ENCODE assay signal across 24 cellular contexts in the genomic region with DNA sequence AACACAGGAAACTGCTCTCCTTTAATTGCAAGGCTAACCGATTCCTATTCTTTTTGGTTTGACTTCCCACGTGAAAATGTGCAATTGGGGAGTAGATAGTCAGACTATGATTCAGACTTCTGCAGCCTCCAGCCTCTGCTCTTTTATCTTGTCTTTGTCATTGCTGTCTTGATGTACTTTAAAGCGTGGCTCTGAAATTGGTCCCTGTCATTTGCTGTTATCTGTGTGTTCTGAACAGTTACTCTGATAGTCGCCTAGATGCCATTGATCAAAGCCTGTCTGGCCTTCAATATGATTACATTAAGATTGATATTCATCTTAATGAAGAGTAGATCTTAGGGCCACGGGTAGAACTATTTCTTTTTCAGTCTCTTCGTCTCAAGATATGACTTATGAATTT.
"Had no signal": no experiment of that assay in that cellular context is flagged by ENCODE, and none has a peak within 500 bp of the region (broad histone marks: within the 10 kb centered on the region; RNA-seq: fewer than 3 reads in every experiment).

No MANE protein-coding gene starts in this region.

- H3K4me1 ChIP-seq: heart right ventricle had no signal

- ATAC-seq: activated T-cell treated with anti-CD3 and anti-CD28 coated beads, Interleukin-2, amount 50 U/mL, for 72 hours; esophagus mucosa; heart right ventricle; T-helper 17 cell; WTC11 had no signal

- H3K4me3 ChIP-seq: heart right ventricle had no signal

- DNase-seq: activated CD4-positive, alpha-beta memory T cell treated with anti-CD3 and anti-CD28 coated beads, Interleukin-2, amount 10 ng/mL, durations not matched to agents 7 days and 5 days; activated CD4-positive, alpha-beta T cell treated with anti-CD3 and anti-CD28 coated beads for 1 hour; activated CD4-positive, alpha-beta T cell treated with anti-CD3 and anti-CD28 coated beads for 4 hours; activated CD4-positive, alpha-beta T cell treated with anti-CD3 and anti-CD28 coated beads, Interleukin-2, amount 10 ng/mL, durations not matched to agents 7 days and 5 days; activated CD4-positive, alpha-beta T cell treated with anti-CD3 and anti-CD28 coated beads, Interleukin-2, amount 50 U/mL, for 4 hours; activated CD8-positive, alpha-beta memory T cell treated with anti-CD3 and anti-CD28 coated beads, Interleukin-2, amount 50 U/mL, for 48 hours; activated gamma-delta T cell; activated naive CD4-positive, alpha-beta T cell; activated naive CD4-positive, alpha-beta T cell treated with anti-CD3 and anti-CD28 coated beads, Interleukin-2, amount 50 U/mL, for 16 hours; activated T-cell treated with anti-CD3 and anti-CD28 coated beads for 4 hours; activated T-cell treated with anti-CD3 and anti-CD28 coated beads, Interleukin-2, amount 50 U/mL, for 24 hours; activated T-cell treated with anti-CD3 and anti-CD28 coated beads, Interleukin-2, amount 50 U/mL, for 72 hours; amniotic stem cell; anterior cingulate cortex; cortex of kidney; dermis blood vessel endothelial cell; effector CD4-positive, alpha-beta T cell; foreskin fibroblast; heart right ventricle; T-helper 1 cell; T-helper 17 cell had no signal

- H3K27ac ChIP-seq: heart right ventricle, VCaP had no signal

- H3K27me3 ChIP-seq: heart right ventricle had no signal

- H3K36me3 ChIP-seq: heart right ventricle had no signal
